11 cellular contexts compared by ENCODE assay signal in genomic region chr11:117045196-117045595, GRCh38. TPM values are rescaled to one million over a fixed set of nuclear protein-coding genes. Genes with fewer than 3 reads are reported as not detected.
DNase-seq lines count a peak whose midpoint lies in the region; TF ChIP-seq lines count a peak whose summit lies in the region.
"Had no signal": no experiment of that assay in that cellular context is flagged by ENCODE, and none has a peak within 500 bp of the region (broad histone marks: within the 10 kb centered on the region; RNA-seq: fewer than 3 reads in every experiment).

No MANE protein-coding gene starts in this region.

- H2AFZ ChIP-seq in Karpas-422 (ENCODE audit: low read length): no peak overlapping the region

- H4K20me1 ChIP-seq in Karpas-422 (ENCODE audit: insufficient read depth, low read depth, low read length): 0 out of 2 replicates have a peak, but pooled peaks cover 8% of the 10 kb centered on the region

- H3K36me3 ChIP-seq in adipocyte (ENCODE audit: control insufficient read depth, insufficient read depth, low read length, severe bottlenecking): no peaks in the 10 kb centered on the region
- no peaks in the 10 kb centered on the region for H3K36me3 ChIP-seq in stomach
- H3K36me3 ChIP-seq in Karpas-422 (ENCODE audit: insufficient read depth, low read length): no peaks in the 10 kb centered on the region

- H3K27ac ChIP-seq in stomach (peak overlapping the region in 3 of 5 donors; percentile 45 to 61 (median 46)), Karpas-422 (ENCODE audit: low read length) (no peak overlapping the region)

- intact Hi-C loops in stomach (cut with DNase I; ENCODE audit: low total_unique reads): no loop called here

- TF ChIP-seq CTCF in stomach (IDR thresholded peaks at IDR 0.05): no peak

- no peak overlapping the region for H3K4me2 ChIP-seq in Karpas-422 (ENCODE audit: low read depth, low read length, poor library complexity, severe bottlenecking)

- peak; percentile 12 for DNase-seq in NCI-H2227 (lab: John Stamatoyannopoulos, UW; ENCODE audit: unreplicated experiment)
- DNase-seq in NCI-H2227 treated with DMSO at 0.1 percent for 48 hours (lab: John Stamatoyannopoulos, UW): no peak
- peak; percentile 85 for DNase-seq in adipocyte (ENCODE audit: low read depth)
- DNase-seq in iPS-NIHi11 (ENCODE audit: low spot score): peak; percentile 22
- no peak for DNase-seq in stomach
- DNase-seq in amniotic stem cell (lab: John Stamatoyannopoulos, UW): no peak
- DNase-seq in HPDE6-E6E7 (ENCODE audit: extremely low spot score): no peak
- no peak for DNase-seq in Karpas-422
- DNase-seq: erythroblast, NCI-H446, spleen had no signal

- peak overlapping the region; percentile 39 for H3K9ac ChIP-seq in adipocyte (ENCODE audit: low read length)
- no peak overlapping the region for H3K9ac ChIP-seq in Karpas-422 (ENCODE audit: low read length)

- no peak for TF ChIP-seq POLR2A in stomach (IDR thresholded peaks at IDR 0.05)

- H3K4me1 ChIP-seq in adipocyte (ENCODE audit: control insufficient read depth, insufficient read depth, low read length) (peaks cover 36% of the 10 kb centered on the region), stomach (peaks cover 15 to 66% (median 36%) of the 10 kb centered on the region in 4 donors), Karpas-422 (ENCODE audit: low read length) (no peaks in the 10 kb centered on the region)

- H3K79me2 ChIP-seq in Karpas-422 (ENCODE audit: low read length): no peaks in the 10 kb centered on the region

- H3K9me3 ChIP-seq in adipocyte (ENCODE audit: control insufficient read depth, low read length): no peaks in the 10 kb centered on the region
- H3K9me3 ChIP-seq in stomach: no peaks in the 10 kb centered on the region
- no peaks in the 10 kb centered on the region for H3K9me3 ChIP-seq in Karpas-422 (ENCODE audit: low read length)
- H3K9me3 ChIP-seq: spleen had no signal

- WGBS in stomach, 5 donors: 15 to 38% (median 22%) methylated on average over 5 of the region's 5 CpGs

- no peak for TF ChIP-seq EP300 in stomach (IDR thresholded peaks at IDR 0.05)

- H3K27me3 ChIP-seq in adipocyte (replicated peaks; ENCODE audit: control insufficient read depth, insufficient read depth, low read length) (no peaks in the 10 kb centered on the region), stomach (no peaks in the 10 kb centered on the region), Karpas-422 (ENCODE audit: low read length) (no peaks in the 10 kb centered on the region)
- H3K27me3 ChIP-seq: spleen had no signal

- H3K4me3 ChIP-seq in adipocyte (ENCODE audit: low read length) (peak overlapping the region; percentile 16), stomach (no peak overlapping the region), Karpas-422 (ENCODE audit: low read length) (no peak overlapping the region)
- H3K4me3 ChIP-seq: spleen had no signal

- no peaks in the 10 kb centered on the region for H3K9me2 ChIP-seq in Karpas-422 (replicated peaks; ENCODE audit: insufficient read depth, low read length)

RNA-seq across cellular contexts. Expression of gene SIK3, which starts 53.0 kb away (rescaled TPM):
- total RNA-seq in stomach: 10 to 100 TPM in 4 of 5 donors, 1 to 10 TPM in 1; 8.7 to 97.8 (median 44.3) TPM
- polyA plus RNA-seq in stomach: 1 to 10 TPM; 6.5 to 7.8 (median 7.0) TPM
- 4.1 TPM in 2 replicates for total RNA-seq in Karpas-422 (2014; rRNA removed; shearing (Covaris generic); ENCODE audit: low replicate concordance)

Comparison
In these comparisons a context has a peak if more than half of its experiments do, and no peak if none do; other contexts are left out.
1. DNase-seq: peak in NCI-H2227 (single experiment), adipocyte (single experiment) and iPS-NIHi11 (single experiment); none in NCI-H2227 treated with DMSO at 0.1 percent for 48 hours (single experiment), stomach (single experiment), amniotic stem cell (single experiment), HPDE6-E6E7 (single experiment) and Karpas-422 (single experiment).